Comparison of ENCODE assay signal across 17 cellular contexts in the genomic region with DNA sequence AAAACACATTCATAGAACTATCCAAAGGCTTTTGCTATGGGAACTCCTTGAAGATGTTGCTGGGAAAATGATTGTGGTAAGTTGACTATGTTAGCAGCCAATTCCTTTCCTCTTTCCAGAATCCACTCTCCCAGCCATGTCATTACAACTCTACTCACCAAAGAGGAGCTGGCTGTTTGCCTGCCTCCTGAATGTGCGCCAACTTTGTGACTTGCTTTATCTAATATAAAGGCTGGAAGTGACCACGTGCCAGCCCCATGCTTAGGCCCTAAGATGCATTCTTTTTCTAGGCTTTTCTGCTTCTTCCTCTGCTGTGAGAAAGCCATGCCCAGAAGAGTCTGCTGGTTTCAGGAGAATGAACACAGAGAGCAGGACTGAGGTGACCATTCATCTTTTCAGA.
"Had no signal": no experiment of that assay in that cellular context is flagged by ENCODE, and none has a peak within 500 bp of the region (broad histone marks: within the 10 kb centered on the region; RNA-seq: fewer than 3 reads in every experiment).

No MANE protein-coding gene starts in this region.

- H3K36me3 ChIP-seq: heart left ventricle, neutrophil, sigmoid colon had no signal

- ATAC-seq: heart left ventricle; left colon; mucosa of descending colon; naive thymus-derived CD8-positive, alpha-beta T cell; stimulated activated naive B cell treated with anti-CD40 and anti-IgM and Interleukin-4, amounts not matched to agents 10 μg/mL and 1 μg/mL and 100 μg/mL, for 72 hours had no signal

- H3K9me3 ChIP-seq: neutrophil had no signal

- H3K4me1 Mint-ChIP-seq: naive thymus-derived CD8-positive, alpha-beta T cell; stimulated activated naive B cell treated with anti-CD40 and anti-IgM and Interleukin-4, amounts not matched to agents 10 μg/mL and 1 μg/mL and 100 μg/mL, for 72 hours had no signal

- H3K27ac Mint-ChIP-seq: endodermal cell; naive thymus-derived CD8-positive, alpha-beta T cell; stimulated activated naive B cell treated with anti-CD40 and anti-IgM and Interleukin-4, amounts not matched to agents 10 μg/mL and 1 μg/mL and 100 μg/mL, for 72 hours; type B pancreatic cell had no signal

- DNase-seq: effector CD4-positive, alpha-beta T cell; endodermal cell; erythroblast; foreskin melanocyte; hippocampal formation; left colon; mucosa of descending colon; naive thymus-derived CD8-positive, alpha-beta T cell; sigmoid colon; stimulated activated CD4-positive, alpha-beta T cell treated with anti-CD3 and anti-CD28 coated beads, Interleukin-2, amount 100 ng/mL, for 24 hours; stimulated activated CD4-positive, alpha-beta T cell treated with anti-CD3 and anti-CD28 coated beads, Interleukin-4, amount 100 ng/mL, for 4 hours; stimulated activated naive B cell treated with anti-CD40 and anti-IgM and Interleukin-4, amounts not matched to agents 10 μg/mL and 1 μg/mL and 100 μg/mL, for 72 hours had no signal

- H3K27me3 ChIP-seq: heart left ventricle, neutrophil, sigmoid colon had no signal

- H3K4me1 ChIP-seq: heart left ventricle, sigmoid colon had no signal

- H3K4me3 Mint-ChIP-seq: endodermal cell; naive thymus-derived CD8-positive, alpha-beta T cell; stimulated activated naive B cell treated with anti-CD40 and anti-IgM and Interleukin-4, amounts not matched to agents 10 μg/mL and 1 μg/mL and 100 μg/mL, for 72 hours; type B pancreatic cell had no signal

- H3K4me3 ChIP-seq: coronary artery, heart left ventricle, mucosa of descending colon, sigmoid colon, skin epidermis had no signal

- H3K27ac ChIP-seq: coronary artery, heart left ventricle, neutrophil, sigmoid colon, skin epidermis had no signal

- H3K36me3 Mint-ChIP-seq: naive thymus-derived CD8-positive, alpha-beta T cell; stimulated activated naive B cell treated with anti-CD40 and anti-IgM and Interleukin-4, amounts not matched to agents 10 μg/mL and 1 μg/mL and 100 μg/mL, for 72 hours; type B pancreatic cell had no signal

- H3K27me3 Mint-ChIP-seq: stimulated activated naive B cell treated with anti-CD40 and anti-IgM and Interleukin-4, amounts not matched to agents 10 μg/mL and 1 μg/mL and 100 μg/mL, for 72 hours; type B pancreatic cell had no signal
